ENCODE assay signal across 29 cellular contexts in genomic region chr1:15748264-15748663, GRCh38. TPM values are rescaled to one million over a fixed set of nuclear protein-coding genes. Genes with fewer than 3 reads are reported as not detected.
"Had no signal": no experiment of that assay in that cellular context is flagged by ENCODE, and none has a peak within 500 bp of the region (broad histone marks: within the 10 kb centered on the region; RNA-seq: fewer than 3 reads in every experiment).

No MANE protein-coding gene starts in this region.

- H3K27me3 Mint-ChIP-seq: activated CD4-positive, alpha-beta T cell treated with anti-CD3 and anti-CD28 coated beads, Interleukin-2, amount 10 ng/mL, durations not matched to agents 24 days and 14 days had no signal

- H3K36me3 ChIP-seq: SJSA1 had no signal

- H3K9me3 ChIP-seq: SJSA1 had no signal

- H3K4me3 ChIP-seq: SJSA1 had no signal

- H3K4me1 Mint-ChIP-seq: activated CD4-positive, alpha-beta T cell treated with anti-CD3 and anti-CD28 coated beads, Interleukin-2, amount 10 ng/mL, durations not matched to agents 24 days and 14 days; activated T-helper 17 cell treated with anti-CD3 and anti-CD28 coated beads, Interleukin-2, amount 50 U/mL, for 72 hours had no signal

- ATAC-seq: activated T-helper 17 cell treated with anti-CD3 and anti-CD28 coated beads, Interleukin-2, amount 50 U/mL, for 72 hours had no signal

- DNase-seq: activated CD4-positive, alpha-beta T cell treated with anti-CD3 and anti-CD28 coated beads, Interleukin-2, amount 10 ng/mL, durations not matched to agents 24 days and 14 days; activated CD4-positive, alpha-beta T cell treated with anti-CD3 and anti-CD28 coated beads, Interleukin-2, amount 50 U/mL, for 48 hours; activated CD4-positive, CD25-positive, alpha-beta regulatory T cell treated with anti-CD3 and anti-CD28 coated beads, Interleukin-2, amount 50 U/mL, for 72 hours; activated gamma-delta T cell; activated naive CD4-positive, alpha-beta T cell treated with anti-CD3 and anti-CD28 coated beads for 36 hours; activated T-cell treated with anti-CD3 and anti-CD28 coated beads for 4 hours; activated T-cell treated with anti-CD3 and anti-CD28 coated beads, Interleukin-2, amount 50 U/mL, for 48 hours; amygdala; caudate nucleus; KBM-7; NCI-H1092; NCI-H1417; NCI-H2029; NCI-H2107; NCI-H2171 treated with DMSO at 0.1 percent for 48 hours; NCI-H226; NCI-H526 treated with DMSO at 0.1 percent for 48 hours; NCI-H82; SHP77 had no signal

- H3K36me3 Mint-ChIP-seq: activated naive CD8-positive, alpha-beta T cell; WTC11 had no signal

- H3K27ac ChIP-seq: SJSA1 had no signal

- H3K9me3 Mint-ChIP-seq: activated CD4-positive, alpha-beta T cell treated with anti-CD3 and anti-CD28 coated beads, Interleukin-2, amount 10 ng/mL, durations not matched to agents 24 days and 14 days; activated naive CD4-positive, alpha-beta T cell treated with anti-CD3 and anti-CD28 coated beads for 36 hours; activated T-helper 17 cell treated with anti-CD3 and anti-CD28 coated beads, Interleukin-2, amount 50 U/mL, for 72 hours; T-helper 1 cell treated with Interleukin-12 subunit alpha and Interleukin-12 subunit beta and Interleukin-4 antibody, amounts not matched to agents 30 μg/mL and 1 μg/mL, for 36 hours; WTC11 had no signal

- H3K27ac Mint-ChIP-seq: activated CD4-positive, alpha-beta T cell treated with anti-CD3 and anti-CD28 coated beads, Interleukin-2, amount 10 ng/mL, durations not matched to agents 24 days and 14 days; activated naive CD4-positive, alpha-beta T cell treated with anti-CD3 and anti-CD28 coated beads for 36 hours; activated naive CD8-positive, alpha-beta T cell; activated T-helper 17 cell treated with anti-CD3 and anti-CD28 coated beads, Interleukin-2, amount 50 U/mL, for 72 hours; T-helper 1 cell treated with Interleukin-12 subunit alpha and Interleukin-12 subunit beta and Interleukin-4 antibody, amounts not matched to agents 30 μg/mL and 1 μg/mL, for 36 hours; WTC11 had no signal

- H3K4me3 Mint-ChIP-seq: activated CD4-positive, alpha-beta T cell treated with anti-CD3 and anti-CD28 coated beads, Interleukin-2, amount 10 ng/mL, durations not matched to agents 24 days and 14 days; activated naive CD4-positive, alpha-beta T cell treated with anti-CD3 and anti-CD28 coated beads for 36 hours; activated naive CD8-positive, alpha-beta T cell; activated T-helper 17 cell treated with anti-CD3 and anti-CD28 coated beads, Interleukin-2, amount 50 U/mL, for 72 hours; T-helper 1 cell treated with Interleukin-12 subunit alpha and Interleukin-12 subunit beta and Interleukin-4 antibody, amounts not matched to agents 30 μg/mL and 1 μg/mL, for 36 hours; WTC11 had no signal

- H3K27me3 ChIP-seq: SJSA1 had no signal

RNA-seq across cellular contexts. Expression of gene TMEM82, which starts 6.0 kb away (rescaled TPM):
- total RNA-seq: activated CD4-positive, alpha-beta T cell treated with anti-CD3 and anti-CD28 coated beads, Interleukin-2, amount 10 ng/mL, durations not matched to agents 24 days and 14 days; activated CD8-positive, alpha-beta memory T cell treated with anti-CD3 and anti-CD28 coated beads for 36 hours; activated naive CD4-positive, alpha-beta T cell treated with anti-CD3 and anti-CD28 coated beads for 36 hours; activated T-helper 17 cell treated with anti-CD3 and anti-CD28 coated beads, Interleukin-2, amount 50 U/mL, for 72 hours; M059J; NCI-H460; OCI-LY7; RPMI7951; SJSA1 had no signal

RNA-seq across cellular contexts. Expression of gene FBLIM1, which starts 10.3 kb away (rescaled TPM):
- total RNA-seq: activated CD4-positive, alpha-beta T cell treated with anti-CD3 and anti-CD28 coated beads, Interleukin-2, amount 10 ng/mL, durations not matched to agents 24 days and 14 days; activated CD8-positive, alpha-beta memory T cell treated with anti-CD3 and anti-CD28 coated beads for 36 hours; activated naive CD4-positive, alpha-beta T cell treated with anti-CD3 and anti-CD28 coated beads for 36 hours; activated T-helper 17 cell treated with anti-CD3 and anti-CD28 coated beads, Interleukin-2, amount 50 U/mL, for 72 hours; OCI-LY7 had no signal
